In genomic region chr3:33433843-33434242, GRCh38 we compare ENCODE assay signal across 22 cellular contexts. TPM values are rescaled to one million over a fixed set of nuclear protein-coding genes. Genes with fewer than 3 reads are reported as not detected.
A peak's percentile ranks its signal among the peaks of the same experiment; 100 is the strongest.
DNase-seq lines count a peak whose midpoint lies in the region; ATAC-seq and TF ChIP-seq lines count a peak whose summit lies in the region.
"Had no signal": no experiment of that assay in that cellular context is flagged by ENCODE, and none has a peak within 500 bp of the region (broad histone marks: within the 10 kb centered on the region; RNA-seq: fewer than 3 reads in every experiment).

No MANE protein-coding gene starts in this region.

- no peak overlapping the region for H3K27ac Mint-ChIP-seq in activated naive CD8-positive, alpha-beta T cell
- H3K27ac Mint-ChIP-seq in activated naive CD8-positive, alpha-beta T cell treated with anti-CD3 and anti-CD28 coated beads for 36 hours: no peak overlapping the region
- peak overlapping the region; percentile 37 for H3K27ac Mint-ChIP-seq in activated CD8-positive, alpha-beta T cell treated with anti-CD3 and anti-CD28 coated beads, Interleukin-2, amount 10 ng/mL, durations not matched to agents 7 days and 5 days
- H3K27ac Mint-ChIP-seq: natural killer cell; stimulated activated naive CD8-positive, alpha-beta T cell treated with anti-CD3 and anti-CD28 coated beads, Interleukin-15, Interleukin-2, amounts not matched to agents 100 ng/mL and 50 ng/mL, for 24 hours had no signal

- H3K18ac ChIP-seq in mesendoderm (ENCODE audit: low read length): no peak overlapping the region

- H2BK5ac ChIP-seq in mesendoderm (ENCODE audit: low read length): no peak overlapping the region

- H3K56ac ChIP-seq in mesendoderm (ENCODE audit: low read length): no peak overlapping the region

- peaks cover 4% of the 10 kb centered on the region for H3K36me3 Mint-ChIP-seq in activated naive CD8-positive, alpha-beta T cell
- H3K36me3 Mint-ChIP-seq in activated naive CD8-positive, alpha-beta T cell treated with anti-CD3 and anti-CD28 coated beads for 36 hours: peaks cover 25% of the 10 kb centered on the region
- H3K36me3 Mint-ChIP-seq in activated CD8-positive, alpha-beta T cell treated with anti-CD3 and anti-CD28 coated beads, Interleukin-2, amount 10 ng/mL, durations not matched to agents 7 days and 5 days (ENCODE audit: low read depth): peaks cover 14% of the 10 kb centered on the region
- H3K36me3 Mint-ChIP-seq: natural killer cell had no signal

- DNase-seq in activated naive CD8-positive, alpha-beta T cell treated with anti-CD3 and anti-CD28 coated beads for 36 hours: no peak
- no peak for DNase-seq in activated CD8-positive, alpha-beta T cell treated with anti-CD3 and anti-CD28 coated beads, Interleukin-2, amount 10 ng/mL, durations not matched to agents 7 days and 5 days
- DNase-seq in iris pigment epithelial cell (ENCODE audit: low read depth) (peak; percentile 32), mesendoderm (no peak), upper lobe of left lung (no peak), NCI-H1930 (lab: John Stamatoyannopoulos, UW) (no peak)
- no peak for DNase-seq in activated CD8-positive, alpha-beta memory T cell treated with anti-CD3 and anti-CD28 coated beads for 24 hours
- DNase-seq: activated CD4-positive, alpha-beta T cell treated with anti-CD3 and anti-CD28 coated beads for 48 hours; activated naive CD4-positive, alpha-beta T cell treated with anti-CD3 and anti-CD28 coated beads, Interleukin-2, amount 50 U/mL, for 16 hours; C1 segment of cervical spinal cord; DMS53; kidney glomerular epithelial cell; mesenchymal stem cell; natural killer cell; NCI-H1092; NCI-H2081; NCI-H446 treated with DMSO at 0.1 percent for 48 hours; Peyer's patch; stimulated activated CD4-positive, alpha-beta T cell treated with anti-CD3 and anti-CD28 coated beads, Interleukin-2, amount 100 ng/mL, for 48 hours had no signal

- no peak overlapping the region for H4K8ac ChIP-seq in mesendoderm (ENCODE audit: low read depth, low read length)

- H2BK15ac ChIP-seq in mesendoderm (replicated peaks; ENCODE audit: low read depth): no peak overlapping the region

- no peaks in the 10 kb centered on the region for H3K9me3 Mint-ChIP-seq in activated naive CD8-positive, alpha-beta T cell (ENCODE audit: low read depth)
- H3K9me3 Mint-ChIP-seq in activated naive CD8-positive, alpha-beta T cell treated with anti-CD3 and anti-CD28 coated beads for 36 hours: no peaks in the 10 kb centered on the region
- no peaks in the 10 kb centered on the region for H3K9me3 Mint-ChIP-seq in activated CD8-positive, alpha-beta T cell treated with anti-CD3 and anti-CD28 coated beads, Interleukin-2, amount 10 ng/mL, durations not matched to agents 7 days and 5 days (ENCODE audit: insufficient read depth)
- H3K9me3 Mint-ChIP-seq: natural killer cell; stimulated activated naive CD8-positive, alpha-beta T cell treated with anti-CD3 and anti-CD28 coated beads, Interleukin-15, Interleukin-2, amounts not matched to agents 100 ng/mL and 50 ng/mL, for 24 hours had no signal

- no CpG with 5 or more reads among the region's 2 CpGs for WGBS in mesendoderm (ENCODE audit: extremely low coverage, insufficient coverage, low lambda C conversion rate)
- WGBS in upper lobe of left lung, 2 donors: 55 to 56% methylated on average over 2 of the region's 2 CpGs

- peaks cover 89% of the 10 kb centered on the region for H3K4me1 Mint-ChIP-seq in activated naive CD8-positive, alpha-beta T cell (ENCODE audit: low read depth)
- H3K4me1 Mint-ChIP-seq in activated naive CD8-positive, alpha-beta T cell treated with anti-CD3 and anti-CD28 coated beads for 36 hours: peaks cover 80% of the 10 kb centered on the region
- H3K4me1 Mint-ChIP-seq in activated CD8-positive, alpha-beta T cell treated with anti-CD3 and anti-CD28 coated beads, Interleukin-2, amount 10 ng/mL, durations not matched to agents 7 days and 5 days (ENCODE audit: low read depth): peaks cover 68% of the 10 kb centered on the region

- POLR2A ChIA-PET in activated CD8-positive, alpha-beta T cell treated with anti-CD3 and anti-CD28 coated beads, Interleukin-2, amount 10 ng/mL, durations not matched to agents 7 days and 5 days (lab: Charles Lee): no interaction called here

- TF ChIP-seq EP300 in upper lobe of left lung (IDR thresholded peaks at IDR 0.05): no peak

- H3K27me3 Mint-ChIP-seq in activated naive CD8-positive, alpha-beta T cell: no peaks in the 10 kb centered on the region
- H3K27me3 Mint-ChIP-seq in activated naive CD8-positive, alpha-beta T cell treated with anti-CD3 and anti-CD28 coated beads for 36 hours: no peaks in the 10 kb centered on the region
- H3K27me3 Mint-ChIP-seq in activated CD8-positive, alpha-beta T cell treated with anti-CD3 and anti-CD28 coated beads, Interleukin-2, amount 10 ng/mL, durations not matched to agents 7 days and 5 days (ENCODE audit: low read depth): no peaks in the 10 kb centered on the region
- H3K27me3 Mint-ChIP-seq: stimulated activated naive CD8-positive, alpha-beta T cell treated with anti-CD3 and anti-CD28 coated beads, Interleukin-15, Interleukin-2, amounts not matched to agents 100 ng/mL and 50 ng/mL, for 24 hours had no signal

- peaks cover 9% of the 10 kb centered on the region for H3K79me1 ChIP-seq in mesendoderm (ENCODE audit: low read length)

- H3K27me3 ChIP-seq in mesendoderm (ENCODE audit: insufficient read depth, low read length, poor library complexity) (no peaks in the 10 kb centered on the region), upper lobe of left lung (no peaks in the 10 kb centered on the region)
- H3K27me3 ChIP-seq: Peyer's patch had no signal

- H3K4ac ChIP-seq in mesendoderm (ENCODE audit: low read depth, low read length): no peak overlapping the region

- peak overlapping the region; percentile 27 for H3K4me3 Mint-ChIP-seq in activated naive CD8-positive, alpha-beta T cell
- no peak overlapping the region for H3K4me3 Mint-ChIP-seq in activated naive CD8-positive, alpha-beta T cell treated with anti-CD3 and anti-CD28 coated beads for 36 hours
- H3K4me3 Mint-ChIP-seq in activated CD8-positive, alpha-beta T cell treated with anti-CD3 and anti-CD28 coated beads, Interleukin-2, amount 10 ng/mL, durations not matched to agents 7 days and 5 days: no peak overlapping the region
- H3K4me3 Mint-ChIP-seq: natural killer cell; stimulated activated naive CD8-positive, alpha-beta T cell treated with anti-CD3 and anti-CD28 coated beads, Interleukin-15, Interleukin-2, amounts not matched to agents 100 ng/mL and 50 ng/mL, for 24 hours had no signal

- peaks cover 4% of the 10 kb centered on the region for H3K4me1 ChIP-seq in mesendoderm (ENCODE audit: control insufficient read depth, low read depth, low read length)
- peaks cover 62 to 77% (median 68%) of the 10 kb centered on the region in 4 donors for H3K4me1 ChIP-seq in upper lobe of left lung

- no peak overlapping the region for H2BK120ac ChIP-seq in mesendoderm (ENCODE audit: low read depth, low read length)

- H3K36me3 ChIP-seq in mesendoderm (ENCODE audit: control insufficient read depth, insufficient read depth, low read length): no peaks in the 10 kb centered on the region
- H3K36me3 ChIP-seq in upper lobe of left lung: no peaks in the 10 kb centered on the region
- H3K36me3 ChIP-seq: Peyer's patch had no signal

- TF ChIP-seq POLR2A in upper lobe of left lung (IDR thresholded peaks at IDR 0.05): no peak

- no peak overlapping the region for H2AK5ac ChIP-seq in mesendoderm (ENCODE audit: low read length)

- no peak overlapping the region for H3K4me2 ChIP-seq in mesendoderm (ENCODE audit: low read length)

- ATAC-seq in activated CD8-positive, alpha-beta T cell treated with anti-CD3 and anti-CD28 coated beads, Interleukin-2, amount 10 ng/mL, durations not matched to agents 7 days and 5 days: no peak
- ATAC-seq in upper lobe of left lung (ENCODE audit: low FRiP score in 2 of 2): no peak
- ATAC-seq: natural killer cell had no signal

- no peak for TF ChIP-seq CTCF in upper lobe of left lung (IDR thresholded peaks at IDR 0.05)

- H3K23ac ChIP-seq in mesendoderm (ENCODE audit: low read length): no peak overlapping the region

- CTCF ChIA-PET in activated CD8-positive, alpha-beta T cell treated with anti-CD3 and anti-CD28 coated beads, Interleukin-2, amount 10 ng/mL, durations not matched to agents 7 days and 5 days (lab: Charles Lee): interaction anchor here (1.3 kb wide), 1 partner anchor 203 kb away, joined by 3 read pairs; no protein-coding TSS in a partner anchor

- H3K79me2 ChIP-seq in mesendoderm (ENCODE audit: control insufficient read depth, insufficient read depth, low read length): peaks cover 63% of the 10 kb centered on the region

- H3K9ac ChIP-seq in mesendoderm (ENCODE audit: low read length): no peak overlapping the region

- no peaks in the 10 kb centered on the region for H3K9me3 ChIP-seq in upper lobe of left lung
- H3K9me3 ChIP-seq: Peyer's patch had no signal

- no peak overlapping the region for H3K4me3 ChIP-seq in mesendoderm (ENCODE audit: low read length)
- H3K4me3 ChIP-seq in upper lobe of left lung: no peak overlapping the region
- H3K4me3 ChIP-seq: Peyer's patch, skin epidermis had no signal

- no peak overlapping the region for H4K5ac ChIP-seq in mesendoderm (ENCODE audit: low read length)

- no peak overlapping the region for H3K27ac ChIP-seq in mesendoderm (ENCODE audit: low read depth, low read length)
- peak overlapping the region in 1 of 4 donors; percentile 2 for H3K27ac ChIP-seq in upper lobe of left lung
- H3K27ac ChIP-seq: Peyer's patch, skin epidermis had no signal

RNA-seq across cellular contexts. Expression of gene UBP1, which starts 6.4 kb away (rescaled TPM):
- 10 to 100 TPM; 59.1 to 71.8 TPM for total RNA-seq in activated naive CD8-positive, alpha-beta T cell treated with anti-CD3 and anti-CD28 coated beads for 36 hours
- 10 to 100 TPM; 61.9 to 64.6 TPM for total RNA-seq in activated CD8-positive, alpha-beta T cell treated with anti-CD3 and anti-CD28 coated beads, Interleukin-2, amount 10 ng/mL, durations not matched to agents 7 days and 5 days
- 63.1 TPM for polyA plus RNA-seq in mesendoderm (2013, experiment 1 of 2)
- 69.1 TPM for polyA plus RNA-seq in mesendoderm (2013, experiment 2 of 2)
- 10 to 100 TPM; 60.2 to 81.4 (median 65.8) TPM for total RNA-seq in upper lobe of left lung
